17 cellular contexts compared by ENCODE assay signal in genomic region chr2:216787851-216788250, GRCh38.
"Had no signal": no experiment of that assay in that cellular context is flagged by ENCODE, and none has a peak within 500 bp of the region (broad histone marks: within the 10 kb centered on the region; RNA-seq: fewer than 3 reads in every experiment).

No MANE protein-coding gene starts in this region.

- DNase-seq: activated CD4-positive, alpha-beta T cell treated with anti-CD3 and anti-CD28 coated beads, Interleukin-2, amount 10 ng/mL, durations not matched to agents 7 days and 5 days; activated CD8-positive, alpha-beta T cell treated with anti-CD3 and anti-CD28 coated beads, Interleukin-2, amount 10 ng/mL, durations not matched to agents 7 days and 5 days; activated naive CD4-positive, alpha-beta T cell treated with anti-CD3 and anti-CD28 coated beads, Interleukin-2, amount 10 ng/mL, durations not matched to agents 7 days and 5 days; activated T-cell treated with anti-CD3 and anti-CD28 coated beads, Interleukin-2, amount 50 U/mL, for 24 hours; colonic mucosa; foreskin melanocyte; glutamatergic neuron; hippocampal formation; left cardiac atrium; mesenchymal stem cell; natural killer cell; stimulated activated CD4-positive, alpha-beta T cell treated with anti-CD3 and anti-CD28 coated beads, Interleukin-12 subunit alpha, Interleukin-12 subunit beta, amount 100 ng/mL, for 4 hours; stimulated activated CD4-positive, alpha-beta T cell treated with anti-CD3 and anti-CD28 coated beads, Interleukin-1b, Interleukin-23, amount 100 ng/mL, for 48 hours; stimulated activated naive CD8-positive, alpha-beta T cell treated with anti-CD3 and anti-CD28 coated beads, Interleukin-15, Interleukin-2, amounts not matched to agents 100 U/mL and 50 U/mL, for 24 hours; uterus had no signal

- H3K4me1 ChIP-seq: colonic mucosa had no signal

- H3K4me3 ChIP-seq: ascending aorta, colonic mucosa, tibial nerve, uterus had no signal

- H3K27me3 ChIP-seq: ascending aorta, colonic mucosa, tibial nerve, uterus had no signal

- H3K27ac ChIP-seq: ascending aorta, colonic mucosa, tibial nerve had no signal

- ATAC-seq: activated CD8-positive, alpha-beta T cell treated with anti-CD3 and anti-CD28 coated beads, Interleukin-2, amount 10 ng/mL, durations not matched to agents 7 days and 5 days; left cardiac atrium; natural killer cell; stimulated activated naive CD8-positive, alpha-beta T cell treated with anti-CD3 and anti-CD28 coated beads, Interleukin-15, Interleukin-2, amounts not matched to agents 100 U/mL and 50 U/mL, for 24 hours had no signal

- H3K36me3 ChIP-seq: ascending aorta, colonic mucosa, tibial nerve, uterus had no signal
